In genomic region chr10:44882146-44882720, GRCh38 we compare ENCODE assay signal across 14 cellular contexts.
"Had no signal": no experiment of that assay in that cellular context is flagged by ENCODE, and none has a peak within 500 bp of the region (broad histone marks: within the 10 kb centered on the region; RNA-seq: fewer than 3 reads in every experiment).

No MANE protein-coding gene starts in this region.

- H2AFZ ChIP-seq: parathyroid adenoma had no signal

- H3K27ac Mint-ChIP-seq: activated T-helper 17 cell treated with anti-CD3 and anti-CD28 coated beads, Interleukin-2, amount 50 U/mL, for 72 hours; stimulated activated naive B cell treated with anti-CD40 and anti-IgM and Interleukin-4, amounts not matched to agents 10 μg/mL and 1 μg/mL and 100 μg/mL, for 72 hours; T-cell had no signal

- DNase-seq: activated CD4-positive, alpha-beta T cell treated with anti-CD3 and anti-CD28 coated beads, Interleukin-2, amount 50 U/mL, for 1 hour; activated naive CD4-positive, alpha-beta T cell treated with Interleukin-2 at 50 U/mL for 16 hours; effector CD8-positive, alpha-beta T cell; foreskin fibroblast; hypothalamus; stimulated activated naive B cell treated with anti-CD40 and anti-IgM and Interleukin-4, amounts not matched to agents 10 μg/mL and 1 μg/mL and 100 μg/mL, for 72 hours; T-cell; T-helper 9 cell; transverse colon had no signal

- H3K36me3 ChIP-seq: transverse colon had no signal

- ATAC-seq: activated CD4-positive, CD25-positive, alpha-beta regulatory T cell treated with anti-CD3 and anti-CD28 coated beads, Interleukin-2, amount 50 U/mL, for 24 hours; activated T-helper 17 cell treated with anti-CD3 and anti-CD28 coated beads, Interleukin-2, amount 50 U/mL, for 72 hours; T-cell had no signal

- H3K4me3 ChIP-seq: coronary artery, transverse colon had no signal

- H3K9me3 Mint-ChIP-seq: activated T-helper 17 cell treated with anti-CD3 and anti-CD28 coated beads, Interleukin-2, amount 50 U/mL, for 72 hours; central memory CD8-positive, alpha-beta T cell; stimulated activated naive B cell treated with anti-CD40 and anti-IgM and Interleukin-4, amounts not matched to agents 10 μg/mL and 1 μg/mL and 100 μg/mL, for 72 hours; T-cell had no signal

- H3K27ac ChIP-seq: coronary artery, parathyroid adenoma, transverse colon had no signal

- H3K4me3 Mint-ChIP-seq: activated T-helper 17 cell treated with anti-CD3 and anti-CD28 coated beads, Interleukin-2, amount 50 U/mL, for 72 hours; central memory CD8-positive, alpha-beta T cell; stimulated activated naive B cell treated with anti-CD40 and anti-IgM and Interleukin-4, amounts not matched to agents 10 μg/mL and 1 μg/mL and 100 μg/mL, for 72 hours; T-cell had no signal

- H3K79me2 ChIP-seq: parathyroid adenoma had no signal

- H3K4me1 Mint-ChIP-seq: activated T-helper 17 cell treated with anti-CD3 and anti-CD28 coated beads, Interleukin-2, amount 50 U/mL, for 72 hours had no signal

- H3K9me3 ChIP-seq: transverse colon had no signal

- H3K9ac ChIP-seq: parathyroid adenoma had no signal

- H3K4me1 ChIP-seq: parathyroid adenoma had no signal

- H3K27me3 ChIP-seq: transverse colon had no signal

- H3K36me3 Mint-ChIP-seq: stimulated activated naive B cell treated with anti-CD40 and anti-IgM and Interleukin-4, amounts not matched to agents 10 μg/mL and 1 μg/mL and 100 μg/mL, for 72 hours; T-cell had no signal
